Comparison of ENCODE assay signal across 25 cellular contexts in the genomic region with DNA sequence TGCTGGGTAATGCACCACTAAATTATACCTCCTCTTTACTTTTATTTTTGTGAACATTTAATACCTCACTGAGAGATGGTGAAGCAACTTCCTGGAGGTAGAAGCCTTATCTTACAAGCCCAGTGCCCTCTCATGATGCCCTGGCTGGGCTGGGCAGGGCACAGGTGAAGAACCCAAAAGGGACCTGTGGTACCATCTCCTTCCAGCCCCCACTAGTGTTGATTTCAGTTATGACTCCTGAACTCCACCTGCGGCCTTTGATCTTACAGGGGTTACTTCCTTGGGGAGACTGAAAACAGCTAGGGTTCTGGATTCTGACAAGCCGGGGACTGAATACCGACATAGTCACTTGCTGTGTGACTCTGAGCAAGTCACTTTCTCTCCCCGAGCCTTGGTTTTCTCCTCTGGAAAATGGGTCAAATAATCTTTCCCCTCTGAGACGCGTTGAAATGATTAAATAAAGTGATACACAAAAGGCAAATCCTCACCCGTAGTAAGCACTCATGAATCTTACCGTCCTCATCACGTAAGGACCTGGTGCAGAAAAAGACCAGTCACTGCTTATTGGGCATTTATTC. TPM values are rescaled to one million over a fixed set of nuclear protein-coding genes. Genes with fewer than 3 reads are reported as not detected.
"Had no signal": no experiment of that assay in that cellular context is flagged by ENCODE, and none has a peak within 500 bp of the region (broad histone marks: within the 10 kb centered on the region; RNA-seq: fewer than 3 reads in every experiment).

No MANE protein-coding gene starts in this region.

- H3K36me3 ChIP-seq: esophagus squamous epithelium, gastroesophageal sphincter, sigmoid colon, stomach, thyroid gland had no signal

- H3K9ac ChIP-seq: parathyroid adenoma had no signal

- DNase-seq: cortex of kidney; effector memory CD4-positive, alpha-beta T cell; esophagus squamous epithelium; foreskin fibroblast; immature natural killer cell; left colon; naive B cell; occipital lobe; psoas muscle; retina; sigmoid colon; stimulated activated CD4-positive, alpha-beta T cell treated with anti-CD3 and anti-CD28 coated beads, Interleukin-2, amount 100 ng/mL, for 24 hours; stimulated activated CD4-positive, alpha-beta T cell treated with anti-CD3 and anti-CD28 coated beads, Interleukin-4, amount 100 ng/mL, for 4 hours; stimulated activated naive CD4-positive, alpha-beta T cell; stomach; thyroid gland had no signal

- H3K27ac ChIP-seq: epithelial cell of prostate, esophagus squamous epithelium, gastroesophageal sphincter, parathyroid adenoma, psoas muscle, sigmoid colon, skin epidermis, stomach, thyroid gland had no signal

- H3K9me3 Mint-ChIP-seq: type B pancreatic cell had no signal

- FAIRE-seq: keratinocyte, urothelium cell line had no signal

- H3K79me2 ChIP-seq: parathyroid adenoma had no signal

- H3K36me3 Mint-ChIP-seq: type B pancreatic cell had no signal

- ATAC-seq: gastroesophageal sphincter, left colon, psoas muscle had no signal

- H3K4me3 ChIP-seq: esophagus squamous epithelium, gastroesophageal sphincter, psoas muscle, skin epidermis, thyroid gland had no signal

- H3K4me1 ChIP-seq: parathyroid adenoma, psoas muscle, thyroid gland had no signal

- H2AFZ ChIP-seq: parathyroid adenoma had no signal

- H3K27ac Mint-ChIP-seq: immature natural killer cell, naive B cell, nephron, type B pancreatic cell had no signal

- H3K27me3 ChIP-seq: thyroid gland had no signal

- H3K4me3 Mint-ChIP-seq: immature natural killer cell, naive B cell had no signal

- H3K9me3 ChIP-seq: esophagus squamous epithelium, gastroesophageal sphincter, psoas muscle, sigmoid colon, stomach, thyroid gland had no signal

- H3K4me1 Mint-ChIP-seq: immature natural killer cell had no signal

RNA-seq across cellular contexts. Expression of a gene that starts 1.2 kb away (rescaled TPM):
- total RNA-seq: lung microvascular endothelial cell had no signal

RNA-seq across cellular contexts. Expression of a gene that starts 59.4 kb away (rescaled TPM):
- polyA plus RNA-seq: keratinocyte had no signal
